9 cellular contexts compared by ENCODE assay signal in genomic region chr1:24765308-24765988, GRCh38. TPM values are rescaled to one million over a fixed set of nuclear protein-coding genes. Genes with fewer than 3 reads are reported as not detected.
DNase-seq lines count a peak whose midpoint lies in the region; ATAC-seq and TF ChIP-seq lines count a peak whose summit lies in the region.
"Had no signal": no experiment of that assay in that cellular context is flagged by ENCODE, and none has a peak within 500 bp of the region (broad histone marks: within the 10 kb centered on the region; RNA-seq: fewer than 3 reads in every experiment).

No MANE protein-coding gene starts in this region.

- peak overlapping the region; percentile 81 for H3K27ac ChIP-seq in cardiac muscle cell
- H3K27ac ChIP-seq in uterus, result peak overlapping the region; percentile 64 to 76

- H3K36me3 ChIP-seq in cardiac muscle cell (no peaks in the 10 kb centered on the region), adipocyte (ENCODE audit: control insufficient read depth, insufficient read depth, low read length, severe bottlenecking) (no peaks in the 10 kb centered on the region), uterus (no peaks in the 10 kb centered on the region)

- H3K27me3 ChIP-seq in cardiac muscle cell (no peaks in the 10 kb centered on the region), adipocyte (replicated peaks; ENCODE audit: control insufficient read depth, insufficient read depth, low read length) (no peaks in the 10 kb centered on the region), uterus (no peaks in the 10 kb centered on the region)

- TF ChIP-seq CTCF in cardiac muscle cell (IDR thresholded peaks at IDR 0.05; ENCODE audit: low read depth, low read length), result no peak
- TF ChIP-seq CTCF in uterus (IDR thresholded peaks at IDR 0.05), result no peak

- intact Hi-C loops in cardiac septum (cut with DNase I), result no loop called here
- intact Hi-C loops in uterus (cut with DNase I; ENCODE audit: low total_unique reads), result no loop called here

- H3K4me1 ChIP-seq in cardiac muscle cell (ENCODE audit: low read depth) (peaks cover 38% of the 10 kb centered on the region), adipocyte (ENCODE audit: control insufficient read depth, insufficient read depth, low read length) (peaks cover 37% of the 10 kb centered on the region), uterus (peaks cover 7 to 8% of the 10 kb centered on the region in 2 donors)

- no peak for ATAC-seq in HG02759 (IDR thresholded peaks at IDR 0.05; ENCODE audit: unreplicated experiment)
- ATAC-seq in GM18520 (IDR thresholded peaks at IDR 0.05; ENCODE audit: unreplicated experiment), result no peak

- DNase-seq in cardiac muscle cell (ENCODE audit: low read depth in 1 of 2, low spot score in 1 of 2), result peak in 1 of 2 donors; percentile 63
- no peak for DNase-seq in cardiac septum (ENCODE audit: low spot score)
- peak; percentile 67 for DNase-seq in adipocyte (ENCODE audit: low read depth)
- DNase-seq in iris pigment epithelial cell (ENCODE audit: low read depth), result peak; percentile 66
- DNase-seq in uterus, result no peak
- DNase-seq in ACHN, result no peak
- DNase-seq: NCI-H1930 had no signal

- TF ChIP-seq POLR2A in uterus (IDR thresholded peaks at IDR 0.05), result no peak

- no peaks in the 10 kb centered on the region for H3K9me3 ChIP-seq in cardiac muscle cell (ENCODE audit: low read depth)
- H3K9me3 ChIP-seq in adipocyte (ENCODE audit: control insufficient read depth, low read length), result no peaks in the 10 kb centered on the region
- H3K9me3 ChIP-seq in uterus, result no peaks in the 10 kb centered on the region

- in situ Hi-C loops in ACHN (cut with HindIII; ENCODE audit: low pct_ligation_motif_present, low pct_unique_long_range_greater_than_20kb, low sequenced_read_pairs), result no loop called here

- H3K9ac ChIP-seq in adipocyte (ENCODE audit: low read length), result peak overlapping the region; percentile 11

- H3K4me3 ChIP-seq in cardiac muscle cell (no peak overlapping the region), adipocyte (ENCODE audit: low read length) (peak overlapping the region; percentile 25), uterus (no peak overlapping the region)

RNA-seq across cellular contexts. Expression of gene CLIC4, which starts 20.2 kb away (rescaled TPM):
- total RNA-seq in cardiac muscle cell (174 and 361 TPM in 2 replicates), cardiac septum (316 TPM), uterus (100 to 1,000 TPM; 294 to 434 (median 374) TPM)
- 136 and 221 TPM in 2 replicates for polyA plus RNA-seq in cardiac muscle cell

Comparison
In these comparisons a context has a peak if more than half of its experiments do, and no peak if none do; other contexts are left out.
1. DNase-seq: peak in adipocyte (single experiment) and iris pigment epithelial cell (single experiment); none in cardiac septum (single experiment), uterus (0 of 2) and ACHN (single experiment).